In the genomic region with DNA sequence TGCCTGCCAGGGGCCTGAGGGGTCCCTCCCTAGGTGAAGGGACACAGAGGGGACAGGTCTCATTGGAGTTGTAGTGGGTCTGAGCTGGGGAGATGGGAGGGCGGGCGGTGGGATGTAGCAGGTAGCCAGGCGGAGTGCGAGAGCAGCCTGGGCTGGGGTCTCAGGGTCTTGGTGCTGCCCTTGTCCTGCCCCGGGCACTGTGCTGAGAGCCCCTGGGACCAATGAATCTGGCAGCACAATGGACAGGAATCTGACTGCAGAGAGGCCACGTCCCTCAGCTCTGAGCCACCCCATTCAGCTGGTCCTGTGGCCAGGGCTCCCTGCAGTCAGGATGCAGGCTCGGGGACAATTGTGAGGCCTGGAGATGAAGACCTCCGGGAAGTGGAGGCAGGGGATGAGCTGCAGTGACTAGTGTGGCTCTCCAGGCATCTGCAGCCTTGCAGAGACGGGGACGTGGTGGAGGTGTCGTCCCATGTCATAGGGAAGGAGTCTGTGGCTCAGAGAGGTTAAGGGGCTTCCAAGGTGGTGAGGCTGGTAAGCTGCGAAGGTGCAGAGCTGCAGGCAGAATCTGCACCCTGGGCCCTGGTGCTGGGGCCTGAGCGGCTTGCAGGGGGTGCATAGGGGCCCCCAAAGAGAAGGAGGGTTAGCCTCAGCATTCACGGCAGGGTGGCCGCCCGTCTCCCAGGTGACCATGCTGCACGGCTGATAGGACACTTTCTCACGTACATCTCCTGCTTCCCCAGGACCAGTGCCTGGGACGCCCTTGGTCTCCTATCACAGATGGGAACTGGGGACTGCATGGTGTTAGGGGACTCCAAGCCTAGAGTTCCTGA, we compare ENCODE assay signal across 21 cellular contexts. TPM values are rescaled to one million over a fixed set of nuclear protein-coding genes. Genes with fewer than 3 reads are reported as not detected.
"Had no signal": no experiment of that assay in that cellular context is flagged by ENCODE, and none has a peak within 500 bp of the region (broad histone marks: within the 10 kb centered on the region; RNA-seq: fewer than 3 reads in every experiment).

No MANE protein-coding gene starts in this region.

- H3K27ac Mint-ChIP-seq: activated naive CD4-positive, alpha-beta T cell treated with anti-CD3 and anti-CD28 coated beads, Interleukin-2, amount 50 U/mL, for 72 hours; nephron; WTC11 had no signal

- H2AFZ ChIP-seq: hepatocyte had no signal

- H3K36me3 ChIP-seq: adrenal gland, ascending aorta, brain microvascular endothelial cell, right lobe of liver, transverse colon had no signal

- H3K4me1 ChIP-seq: adrenal gland, ascending aorta, right lobe of liver, transverse colon had no signal

- H3K27ac ChIP-seq: ascending aorta, brain microvascular endothelial cell, hepatocyte, right lobe of liver, skin epidermis, transverse colon had no signal

- H3K27me3 ChIP-seq: adrenal gland, ascending aorta, brain microvascular endothelial cell, hepatocyte, right lobe of liver, transverse colon had no signal

- H3K36me3 Mint-ChIP-seq: activated naive CD4-positive, alpha-beta T cell treated with anti-CD3 and anti-CD28 coated beads, Interleukin-2, amount 50 U/mL, for 72 hours; WTC11 had no signal

- FAIRE-seq: urothelium cell line had no signal

- H3K9me3 ChIP-seq: adrenal gland, ascending aorta, right lobe of liver, transverse colon had no signal

- H3K9me3 Mint-ChIP-seq: activated naive CD4-positive, alpha-beta T cell treated with anti-CD3 and anti-CD28 coated beads, Interleukin-2, amount 50 U/mL, for 72 hours; nephron; WTC11 had no signal

- H3K4me3 Mint-ChIP-seq: nephron, WTC11 had no signal

- ATAC-seq: WTC11 had no signal

- H3K79me2 ChIP-seq: hepatocyte had no signal

- H3K4me2 ChIP-seq: hepatocyte had no signal

- DNase-seq: activated gamma-delta T cell; brain microvascular endothelial cell; caudate nucleus; dermis blood vessel endothelial cell; effector CD8-positive, alpha-beta T cell; foreskin melanocyte; midbrain; occipital lobe; stimulated activated CD4-positive, alpha-beta T cell treated with anti-CD3 and anti-CD28 coated beads, Interleukin-1b, Interleukin-23, amount 100 ng/mL, for 48 hours; T-helper 1 cell; T-helper 9 cell; transverse colon had no signal

- H3K4me3 ChIP-seq: adrenal gland, ascending aorta, hepatocyte, right lobe of liver, skin epidermis, transverse colon had no signal

RNA-seq across cellular contexts. Expression of a gene that starts 20.6 kb away (rescaled TPM):
- total RNA-seq: ascending aorta, dermis blood vessel endothelial cell had no signal
